ENCODE assay signal across 8 cellular contexts in genomic region chr16:31508706-31509523, GRCh38. TPM values are rescaled to one million over a fixed set of nuclear protein-coding genes. Genes with fewer than 3 reads are reported as not detected.
DNase-seq lines count a peak whose midpoint lies in the region; ATAC-seq and TF ChIP-seq lines count a peak whose summit lies in the region.

No MANE protein-coding gene starts in this region.

- H3K9me2 ChIP-seq in Loucy (replicated peaks; ENCODE audit: low read depth, low read length) = no peaks in the 10 kb centered on the region

- H2AFZ ChIP-seq in DND-41 (ENCODE audit: low read depth, low read length) (peak overlapping the region; percentile 72), Loucy (ENCODE audit: low read length) (peak overlapping the region; percentile 66)

- H3K27ac ChIP-seq in DND-41 (ENCODE audit: low read length) = peak overlapping the region; percentile 88
- peak overlapping the region; percentile 97 for H3K27ac ChIP-seq in brain microvascular endothelial cell
- peak overlapping the region; percentile 91 to 95 for H3K27ac ChIP-seq in thoracic aorta

- H3K79me2 ChIP-seq in DND-41 (ENCODE audit: insufficient read depth, low read length) (peaks cover 32% of the 10 kb centered on the region), Loucy (ENCODE audit: insufficient read depth, low read length) (peaks cover 42% of the 10 kb centered on the region)

- no peak for DNase-seq in DND-41
- DNase-seq in brain microvascular endothelial cell = no peak
- DNase-seq in left kidney (ENCODE audit: low read depth, low spot score) = peak; percentile 57
- DNase-seq in thoracic aorta (ENCODE audit: low spot score) = no peak
- DNase-seq in SHP77 (lab: John Stamatoyannopoulos, UW) = no peak
- DNase-seq in UCSD-AML1 (lab: John Stamatoyannopoulos, UW; ENCODE audit: unreplicated experiment) = no peak

- peak overlapping the region; percentile 85 for H3K9ac ChIP-seq in DND-41 (ENCODE audit: low read depth, low read length)
- peak overlapping the region; percentile 99 for H3K9ac ChIP-seq in Loucy (ENCODE audit: low read depth, low read length, poor library complexity, severe bottlenecking)

- peak overlapping the region; percentile 88 to 89 for H3K4me3 ChIP-seq in DND-41 (ENCODE audit: low read depth in 1 of 2, low read length in 2 of 2)
- H3K4me3 ChIP-seq in Loucy (ENCODE audit: low read length, poor library complexity, severe bottlenecking) = peak overlapping the region; percentile 98
- peak overlapping the region; percentile 97 for H3K4me3 ChIP-seq in brain microvascular endothelial cell (ENCODE audit: low read depth, low read length)
- H3K4me3 ChIP-seq in thoracic aorta = peak overlapping the region; percentile 87

- H3K4me2 ChIP-seq in DND-41 (ENCODE audit: insufficient read depth, low read length) (peak overlapping the region; percentile 92), Loucy (ENCODE audit: low read depth, low read length, poor library complexity, severe bottlenecking) (peak overlapping the region; percentile 98)

- H3K36me3 ChIP-seq in DND-41 (ENCODE audit: insufficient read depth, low read length) (peaks cover 22% of the 10 kb centered on the region), Loucy (ENCODE audit: insufficient read depth, low read length) (no peaks in the 10 kb centered on the region), brain microvascular endothelial cell (replicated peaks) (peaks cover 7% of the 10 kb centered on the region), thoracic aorta (no peaks in the 10 kb centered on the region)

- H3K27me3 ChIP-seq in DND-41 (ENCODE audit: insufficient read depth, low read length, poor library complexity) (no peaks in the 10 kb centered on the region), Loucy (ENCODE audit: insufficient read depth, low read length, poor library complexity, severe bottlenecking) (peaks cover 5% of the 10 kb centered on the region), brain microvascular endothelial cell (replicated peaks) (no peaks in the 10 kb centered on the region), thoracic aorta (replicated peaks; ENCODE audit: insufficient read depth) (no peaks in the 10 kb centered on the region)

- H3K4me1 ChIP-seq in DND-41 (ENCODE audit: insufficient read depth, low read length) (peaks cover 34% of the 10 kb centered on the region), Loucy (ENCODE audit: insufficient read depth, low read length, poor library complexity, severe bottlenecking) (peaks cover 57% of the 10 kb centered on the region), thoracic aorta (ENCODE audit: control insufficient read depth in 1 of 2, low read depth in 2 of 2) (peaks cover 14 to 30% of the 10 kb centered on the region in 2 donors)

- ATAC-seq in DND-41 (ENCODE audit: insufficient read depth, low read depth) (no peak), thoracic aorta (ENCODE audit: insufficient number of reproducible peaks, low FRiP score, low read depth) (peak; percentile 19), HG03342 (IDR thresholded peaks at IDR 0.05; ENCODE audit: unreplicated experiment) (no peak)

- H3K9me3 ChIP-seq in DND-41 (ENCODE audit: insufficient read depth, low read length, severe bottlenecking) = no peaks in the 10 kb centered on the region
- H3K9me3 ChIP-seq in Loucy (ENCODE audit: insufficient read depth, low read depth, low read length) = peaks cover 4% of the 10 kb centered on the region; the same call in 1 of the 2 replicates
- H3K9me3 ChIP-seq in thoracic aorta = no peaks in the 10 kb centered on the region

- no peaks in the 10 kb centered on the region for H4K20me1 ChIP-seq in DND-41 (ENCODE audit: insufficient read depth, low read length)
- H4K20me1 ChIP-seq in Loucy (ENCODE audit: insufficient read depth, low read length, poor library complexity, severe bottlenecking) = peaks cover 10% of the 10 kb centered on the region

- in situ Hi-C loops in brain microvascular endothelial cell (cut with HindIII; ENCODE audit: low pct_ligation_motif_present, low sequenced_read_pairs) = no loop called here

- peaks cover 13% of the 10 kb centered on the region for H3F3A ChIP-seq in Loucy (ENCODE audit: low read depth)

- TF ChIP-seq CTCF in DND-41 (IDR thresholded peaks at IDR 0.05; ENCODE audit: borderline replicate concordance, extremely low read depth, low read length, poor library complexity, severe bottlenecking) (no peak), Loucy (conservative IDR thresholded peaks at IDR 0.05; ENCODE audit: low read length) (no peak), brain microvascular endothelial cell (IDR thresholded peaks at IDR 0.05; ENCODE audit: low read depth, low read length, missing control alignments) (no peak), thoracic aorta (IDR thresholded peaks at IDR 0.05) (no peak)

RNA-seq across cellular contexts. Expression of gene RUSF1, which starts 0.7 kb away (rescaled TPM):
- total RNA-seq in thoracic aorta = 10 to 100 TPM; 67.9 to 74.2 TPM

RNA-seq across cellular contexts. Expression of gene AHSP, which starts 18.8 kb away (rescaled TPM):
- total RNA-seq in thoracic aorta = not detected

RNA-seq across cellular contexts. Expression of gene SLC5A2, which starts 26.0 kb away (rescaled TPM):
- under 1 TPM in 1 of 2 donors, not detected in 1; 0.85 TPM for total RNA-seq in thoracic aorta

RNA-seq across cellular contexts. Expression of gene TGFB1I1, which starts 37.0 kb away (rescaled TPM):
- total RNA-seq in thoracic aorta = 100 to 1,000 TPM; 192 to 231 TPM

RNA-seq across cellular contexts. Expression of gene ARMC5, which starts 49.6 kb away (rescaled TPM):
- total RNA-seq in thoracic aorta = 10 to 100 TPM in 1 of 2 donors, 1 to 10 TPM in 1; 8.8 to 10.8 TPM
